1 cellular context compared by ENCODE assay signal in the genomic region with DNA sequence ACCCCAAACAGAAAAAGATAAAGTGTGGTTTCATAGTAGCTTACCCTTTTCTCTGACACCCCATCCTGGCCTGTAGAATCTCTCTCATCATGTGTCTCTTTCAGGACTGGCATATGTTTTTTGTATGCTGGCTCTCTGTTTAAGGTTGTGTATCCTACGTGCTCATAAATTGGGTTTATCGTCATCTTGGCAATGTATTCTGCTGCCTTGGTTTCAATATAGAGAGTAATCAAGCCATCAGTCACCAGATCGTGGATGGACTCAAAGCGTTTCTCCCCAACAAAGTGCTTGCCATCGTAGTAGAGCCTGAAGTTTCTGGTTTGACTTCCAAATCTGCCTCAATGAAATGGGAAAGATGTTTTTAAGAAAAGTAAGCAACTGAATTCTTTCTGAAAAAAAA.
TF ChIP-seq lines count a peak whose summit lies in the region.

No MANE protein-coding gene starts in this region.

TF ChIP-seq in H1, 55 proteins besides CTCF, POLR2A, EP300 and RAD21 (continued from another document):
- TF ChIP-seq GABPA (IDR thresholded peaks at IDR 0.05; ENCODE audit: borderline replicate concordance, insufficient read depth, low read length) (no peak), SRF (IDR thresholded peaks at IDR 0.05; ENCODE audit: low read depth, low read length) (no peak), FOSL1 (IDR thresholded peaks at IDR 0.05; ENCODE audit: insufficient read depth, low read depth, low read length) (no peak), CREB1 (IDR thresholded peaks at IDR 0.05) (no peak), TCF12 (IDR thresholded peaks at IDR 0.05; ENCODE audit: low read depth, low read length) (no peak), BRCA1 (IDR thresholded peaks at IDR 0.05; ENCODE audit: low read depth, low read length) (no peak), CBX8 (IDR thresholded peaks at IDR 0.05; ENCODE audit: borderline replicate concordance, low read depth, low read length) (no peak), JUND (IDR thresholded peaks at IDR 0.05; ENCODE audit: low read length) (no peak)
- TF ChIP-seq, protein P1, sequence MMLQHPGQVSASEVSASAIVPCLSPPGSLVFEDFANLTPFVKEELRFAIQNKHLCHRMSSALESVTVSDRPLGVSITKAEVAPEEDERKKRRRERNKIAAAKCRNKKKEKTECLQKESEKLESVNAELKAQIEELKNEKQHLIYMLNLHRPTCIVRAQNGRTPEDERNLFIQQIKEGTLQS (IDR thresholded peaks at IDR 0.05; ENCODE audit: insufficient read depth, low read depth, low read length): no peak
